22 cellular contexts compared by ENCODE assay signal in the genomic region with DNA sequence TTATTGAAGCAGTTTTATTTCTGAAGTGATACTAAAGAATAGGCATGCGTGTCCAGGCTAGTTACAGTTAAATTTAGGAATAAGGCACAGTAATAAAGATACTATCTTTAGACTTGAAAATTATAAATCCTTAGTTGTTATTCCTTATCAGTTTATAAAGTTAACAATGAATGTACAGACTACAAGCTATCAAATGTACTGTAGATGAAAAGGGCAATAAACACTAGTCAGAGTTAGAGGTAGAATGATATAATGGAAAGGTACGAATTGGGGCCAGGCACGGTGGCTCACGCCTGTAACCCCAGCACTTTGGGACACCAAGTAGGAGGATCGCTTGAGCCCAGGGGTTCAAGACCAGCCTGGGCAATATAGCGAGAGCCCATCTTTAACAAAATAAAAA. TPM values are rescaled to one million over a fixed set of nuclear protein-coding genes. Genes with fewer than 3 reads are reported as not detected.
"Had no signal": no experiment of that assay in that cellular context is flagged by ENCODE, and none has a peak within 500 bp of the region (broad histone marks: within the 10 kb centered on the region; RNA-seq: fewer than 3 reads in every experiment).

No MANE protein-coding gene starts in this region.

- H3K9me3 ChIP-seq: ascending aorta, gastroesophageal sphincter, right lobe of liver, vagina had no signal

- H3K27ac Mint-ChIP-seq: activated CD4-positive, alpha-beta memory T cell treated with anti-CD3 and anti-CD28 coated beads, Interleukin-2, amount 10 ng/mL, durations not matched to agents 7 days and 5 days; activated CD4-positive, alpha-beta T cell treated with anti-CD3 and anti-CD28 coated beads, Interleukin-2, amount 10 ng/mL, durations not matched to agents 24 days and 14 days; activated CD8-positive, alpha-beta memory T cell treated with anti-CD3 and anti-CD28 coated beads, Interleukin-2, amount 10 ng/mL, durations not matched to agents 7 days and 5 days; activated naive CD4-positive, alpha-beta T cell treated with anti-CD3 and anti-CD28 coated beads, Interleukin-2, amount 50 U/mL, for 72 hours; activated T-helper 1 cell treated with anti-CD3 and anti-CD28 coated beads, Interleukin-12 subunit alpha, Interleukin-12 subunit beta, Interleukin-2, Interleukin-4 antibody, amounts not matched to agents 30 ng/mL and 10 ng/mL and 1 ng/mL, durations not matched to agents 14 hours and 24 hours and 36 hours had no signal

- H3K4me3 ChIP-seq: ascending aorta, gastroesophageal sphincter, right lobe of liver, vagina had no signal

- H3K27ac ChIP-seq: right lobe of liver, vagina had no signal

- FAIRE-seq: colon had no signal

- H3K4me3 Mint-ChIP-seq: activated CD4-positive, alpha-beta memory T cell treated with anti-CD3 and anti-CD28 coated beads, Interleukin-2, amount 10 ng/mL, durations not matched to agents 7 days and 5 days; activated CD4-positive, alpha-beta T cell treated with anti-CD3 and anti-CD28 coated beads, Interleukin-2, amount 10 ng/mL, durations not matched to agents 24 days and 14 days; activated CD8-positive, alpha-beta memory T cell treated with anti-CD3 and anti-CD28 coated beads, Interleukin-2, amount 10 ng/mL, durations not matched to agents 7 days and 5 days; activated T-helper 1 cell treated with anti-CD3 and anti-CD28 coated beads, Interleukin-12 subunit alpha, Interleukin-12 subunit beta, Interleukin-2, Interleukin-4 antibody, amounts not matched to agents 30 ng/mL and 10 ng/mL and 1 ng/mL, durations not matched to agents 14 hours and 24 hours and 36 hours; memory B cell; stimulated activated naive B cell treated with anti-CD40 and anti-IgM and Interleukin-4, amounts not matched to agents 10 μg/mL and 1 μg/mL and 100 μg/mL, for 72 hours had no signal

- H3K9me3 Mint-ChIP-seq: activated T-helper 1 cell treated with anti-CD3 and anti-CD28 coated beads, Interleukin-12 subunit alpha, Interleukin-12 subunit beta, Interleukin-2, Interleukin-4 antibody, amounts not matched to agents 30 ng/mL and 10 ng/mL and 1 ng/mL, durations not matched to agents 14 hours and 24 hours and 36 hours had no signal

- DNase-seq: activated CD4-positive, alpha-beta memory T cell treated with anti-CD3 and anti-CD28 coated beads, Interleukin-2, amount 10 ng/mL, durations not matched to agents 7 days and 5 days; activated CD4-positive, alpha-beta T cell treated with anti-CD3 and anti-CD28 coated beads, Interleukin-2, amount 10 ng/mL, durations not matched to agents 24 days and 14 days; activated CD8-positive, alpha-beta memory T cell treated with anti-CD3 and anti-CD28 coated beads, Interleukin-2, amount 10 ng/mL, durations not matched to agents 7 days and 5 days; activated gamma-delta T cell; brain microvascular endothelial cell; central memory CD4-positive, alpha-beta T cell; effector memory CD4-positive, alpha-beta T cell; head of caudate nucleus; hypothalamus; nucleus accumbens; right lobe of liver; stimulated activated CD4-positive, alpha-beta T cell treated with anti-CD3 and anti-CD28 coated beads, Interleukin-2, amount 100 ng/mL, for 48 hours; stimulated activated CD8-positive, alpha-beta memory T cell treated with anti-CD3 and anti-CD28 coated beads, Interleukin-4, amount 100 ng/mL, for 48 hours; stimulated activated naive B cell treated with anti-CD40 and anti-IgM and Interleukin-4, amounts not matched to agents 10 μg/mL and 1 μg/mL and 100 μg/mL, for 72 hours; trophoblast cell had no signal

- H3K27me3 Mint-ChIP-seq: activated CD4-positive, alpha-beta memory T cell treated with anti-CD3 and anti-CD28 coated beads, Interleukin-2, amount 10 ng/mL, durations not matched to agents 7 days and 5 days; memory B cell had no signal

- H3K36me3 ChIP-seq: ascending aorta, brain microvascular endothelial cell, gastroesophageal sphincter, right lobe of liver, vagina had no signal

- H3K27me3 ChIP-seq: ascending aorta, brain microvascular endothelial cell, gastroesophageal sphincter, right lobe of liver, vagina had no signal

RNA-seq across cellular contexts. Expression of a gene that starts 3.9 kb away (rescaled TPM):
- total RNA-seq: ascending aorta had no signal
